ENCODE assay signal across 14 cellular contexts in genomic region chr15:90550919-90551318, GRCh38. TPM values are rescaled to one million over a fixed set of nuclear protein-coding genes. Genes with fewer than 3 reads are reported as not detected.
DNase-seq lines count a peak whose midpoint lies in the region; FAIRE-seq and TF ChIP-seq lines count a peak whose summit lies in the region.
"Had no signal": no experiment of that assay in that cellular context is flagged by ENCODE, and none has a peak within 500 bp of the region (broad histone marks: within the 10 kb centered on the region; RNA-seq: fewer than 3 reads in every experiment).

No MANE protein-coding gene starts in this region.

- peaks cover 0 to 74% (median 13%) of the 10 kb centered on the region in 11 experiments; a peak in 7 of 22 replicates for H4K20me1 ChIP-seq in BLaER1 treated with 17β-estradiol and CSF1 and Interleukin-3, amounts not matched to agents 10 nM and 100 nM

- peak; percentile 87 for FAIRE-seq in GM19239 (lab: Jason Lieb, UNC)

- no peak overlapping the region for H3K4me3 ChIP-seq in BLaER1 treated with 17β-estradiol and CSF1 and Interleukin-3, amounts not matched to agents 10 nM and 100 nM
- H3K4me3 ChIP-seq in H7 (ENCODE audit: insufficient read depth, low read depth, low read length) = no peak overlapping the region
- H3K4me3 ChIP-seq in ovary = no peak overlapping the region

- H3K27ac ChIP-seq in BLaER1 treated with 17β-estradiol and CSF1 and Interleukin-3, amounts not matched to agents 10 nM and 100 nM = peak overlapping the region in 7 of 11 experiments; percentile 18 to 66 (median 42); a peak in 10 of 22 replicates
- H3K27ac ChIP-seq in caudate nucleus (ENCODE audit: low read depth, low read length) (peak overlapping the region; percentile 59), ovary (no peak overlapping the region)
- H3K27ac ChIP-seq: KMS-11 had no signal

- intact Hi-C loops in ovary (cut with DNase I) = no loop called here

- H3K4me1 ChIP-seq in BLaER1 treated with 17β-estradiol and CSF1 and Interleukin-3, amounts not matched to agents 10 nM and 100 nM = peaks cover 9 to 56% (median 25%) of the 10 kb centered on the region in 10 experiments
- peaks cover 11% of the 10 kb centered on the region for H3K4me1 ChIP-seq in ovary (ENCODE audit: insufficient read depth)

- H3K36me3 ChIP-seq in BLaER1 treated with 17β-estradiol and CSF1 and Interleukin-3, amounts not matched to agents 10 nM and 100 nM = peaks cover 35 to 62% (median 48%) of the 10 kb centered on the region in 11 experiments; a peak in 21 of 22 replicates
- H3K36me3 ChIP-seq in H7 (replicated peaks; ENCODE audit: control insufficient read depth, insufficient read depth, low read length) (no peaks in the 10 kb centered on the region), ovary (no peaks in the 10 kb centered on the region)

- TF ChIP-seq EP300 in ovary (IDR thresholded peaks at IDR 0.05) = no peak

- no peaks in the 10 kb centered on the region for H3K9me3 ChIP-seq in BLaER1 treated with 17β-estradiol and CSF1 and Interleukin-3, amounts not matched to agents 10 nM and 100 nM (replicated peaks in 1 of 11)
- H3K9me3 ChIP-seq in ovary = no peaks in the 10 kb centered on the region

- H3K9ac ChIP-seq in BLaER1 treated with 17β-estradiol and CSF1 and Interleukin-3, amounts not matched to agents 10 nM and 100 nM = peak overlapping the region in 4 of 11 experiments; percentile 6 to 43 (median 14); a peak in 2 of 22 replicates
- H3K9ac ChIP-seq: KMS-11 had no signal

- no peak for TF ChIP-seq CTCF in ovary (IDR thresholded peaks at IDR 0.05)

- no peaks in the 10 kb centered on the region for H3K27me3 ChIP-seq in BLaER1 treated with 17β-estradiol and CSF1 and Interleukin-3, amounts not matched to agents 10 nM and 100 nM
- H3K27me3 ChIP-seq in H7 (ENCODE audit: control insufficient read depth, insufficient read depth, low read length) (no peaks in the 10 kb centered on the region), ovary (no peaks in the 10 kb centered on the region)

- TF ChIP-seq POLR2A in ovary (IDR thresholded peaks at IDR 0.05) = no peak

- peak overlapping the region; percentile 33 to 79 (median 64) for H3K4me2 ChIP-seq in BLaER1 treated with 17β-estradiol and CSF1 and Interleukin-3, amounts not matched to agents 10 nM and 100 nM
- H3K4me2 ChIP-seq: KMS-11 had no signal

- 80 to 85% (median 84%) methylated on average over 6 of the region's 6 CpGs for WGBS in ovary, 3 donors

- DNase-seq in GM19239 (ENCODE audit: insufficient read length, low spot score) (no peak), LHCN-M2 (ENCODE audit: low read depth) (peak; percentile 13), caudate nucleus (lab: John Stamatoyannopoulos, UW) (peak in 2 of 61 donors; percentile 18 to 19), DMS114 treated with DMSO at 0.1 percent for 48 hours (lab: John Stamatoyannopoulos, UW; ENCODE audit: unreplicated experiment) (no peak), H7 (no peak), GM19238 (ENCODE audit: insufficient read length, low spot score) (no peak), ovary (no peak)
- DNase-seq: CD4-positive, alpha-beta memory T cell; central memory CD4-positive, alpha-beta T cell; foreskin fibroblast; mammary epithelial cell; NCI-H69 had no signal

RNA-seq across cellular contexts. Expression of gene CRTC3, which starts 21.2 kb away (rescaled TPM):
- total RNA-seq in LHCN-M2 (2014; rRNA removed) (14.8 and 17.0 TPM in 2 replicates), ovary (100 to 1,000 TPM in 1 of 7 donors, 10 to 100 TPM in 6; 36.9 to 106 (median 85.4) TPM)
- polyA plus RNA-seq in LHCN-M2 (2012) = 16.4 TPM
- total RNA-seq in H7 (2014; rRNA removed; shearing (Covaris generic)) = 3.3 and 6.0 TPM in 2 replicates
- 10 to 100 TPM; 43.4 to 86.7 TPM for polyA plus RNA-seq in ovary

Comparison
In these comparisons a context has a peak if more than half of its experiments do, and no peak if none do; other contexts are left out.
1. H3K27ac ChIP-seq: peak in BLaER1 treated with 17β-estradiol and CSF1 and Interleukin-3, amounts not matched to agents 10 nM and 100 nM (7 of 11) and caudate nucleus (single experiment); none in ovary (0 of 2).